Comparison of ENCODE assay signal across 8 cellular contexts in the genomic region with DNA sequence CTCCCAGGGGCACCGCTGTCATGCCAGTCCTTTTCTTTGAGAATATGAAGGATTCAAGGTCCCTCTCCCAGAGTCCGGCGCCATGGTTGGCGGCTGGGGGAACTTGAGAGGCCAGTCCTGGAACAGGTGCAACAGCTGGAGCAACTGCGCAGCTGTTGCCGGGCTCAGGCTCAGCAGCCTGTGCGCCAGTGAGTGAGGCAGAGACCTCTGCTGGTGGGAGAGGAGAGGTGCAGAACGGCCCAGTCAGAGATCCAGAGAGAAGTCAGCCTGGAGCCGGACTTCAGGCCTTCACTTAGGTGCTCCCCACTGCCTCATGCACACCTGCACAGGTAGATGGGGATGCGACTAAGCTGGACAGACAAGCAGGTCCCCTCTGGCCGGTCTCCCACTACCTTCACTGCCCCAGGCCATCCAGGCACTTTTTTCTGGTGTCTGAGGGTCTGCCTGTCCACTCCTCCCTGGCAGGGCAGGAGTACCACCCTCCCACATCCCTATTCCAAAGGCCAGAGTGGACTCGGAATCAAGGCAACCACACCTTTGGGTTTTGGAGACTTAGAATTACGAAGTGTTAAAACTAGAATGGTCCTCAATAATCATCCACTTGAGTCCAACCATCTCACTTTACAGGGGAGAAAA. TPM values are rescaled to one million over a fixed set of nuclear protein-coding genes. Genes with fewer than 3 reads are reported as not detected.
DNase-seq lines count a peak whose midpoint lies in the region; ATAC-seq and TF ChIP-seq lines count a peak whose summit lies in the region.

No MANE protein-coding gene starts in this region.

- CTCF ChIA-PET in activated CD8-positive, alpha-beta T cell treated with anti-CD3 and anti-CD28 coated beads for 36 hours (lab: Charles Lee) = interaction anchor here (0.6 to 8.8 kb wide), 26 partner anchors 9 to 340 kb away, joined by 3 to 126 read pairs (median 4); no protein-coding TSS in a partner anchor

- peaks cover 30% of the 10 kb centered on the region for H3K27me3 Mint-ChIP-seq in activated CD8-positive, alpha-beta T cell treated with anti-CD3 and anti-CD28 coated beads for 36 hours
- peaks cover 78% of the 10 kb centered on the region for H3K27me3 Mint-ChIP-seq in endodermal cell (ENCODE audit: insufficient read depth)

- H3K9me3 Mint-ChIP-seq in activated CD8-positive, alpha-beta T cell treated with anti-CD3 and anti-CD28 coated beads for 36 hours = no peaks in the 10 kb centered on the region
- no peaks in the 10 kb centered on the region for H3K9me3 Mint-ChIP-seq in endodermal cell

- intact Hi-C loops in activated CD8-positive, alpha-beta T cell treated with anti-CD3 and anti-CD28 coated beads for 36 hours (cut with micrococcal nuclease) = no loop called here

- peak; percentile 74 for TF ChIP-seq CTCF in activated CD8-positive, alpha-beta T cell treated with anti-CD3 and anti-CD28 coated beads for 36 hours (IDR thresholded peaks at IDR 0.05)
- peak; percentile 88 for TF ChIP-seq CTCF in endodermal cell (conservative IDR thresholded peaks at IDR 0.05)

- H3K9ac ChIP-seq in endodermal cell (ENCODE audit: extremely low read depth, low read length, poor library complexity, severe bottlenecking) = no peak overlapping the region

- peaks cover 64% of the 10 kb centered on the region for H3K27me3 ChIP-seq in endodermal cell (ENCODE audit: control insufficient read depth, insufficient read depth, low read length, poor library complexity, severe bottlenecking)

- 18 to 20% methylated on average over 2 to 13 of the region's 13 CpGs for WGBS in endodermal cell (ENCODE audit: insufficient coverage in 1 of 2, insufficient read length in 1 of 2), 2 experiments

- no peak overlapping the region for H3K4me3 Mint-ChIP-seq in activated CD8-positive, alpha-beta T cell treated with anti-CD3 and anti-CD28 coated beads for 36 hours
- no peak overlapping the region for H3K4me3 Mint-ChIP-seq in endodermal cell

- DNase-seq in AG08396 (ENCODE audit: low spot score) (peak; percentile 91), NCI-H748 treated with DMSO at 0.1 percent for 48 hours (lab: John Stamatoyannopoulos, UW) (peak; percentile 37), endodermal cell (peak; percentile 90), middle frontal gyrus (ENCODE audit: extremely low spot score, low spot score) (peak; percentile 24)
- DNase-seq in activated CD8-positive, alpha-beta T cell treated with anti-CD3 and anti-CD28 coated beads for 36 hours = peak; percentile 68
- DNase-seq in stimulated activated CD8-positive, alpha-beta memory T cell treated with anti-CD3 and anti-CD28 coated beads, Interleukin-7, amount 100 ng/mL, for 24 hours (ENCODE audit: low read depth) = peak; percentile 21

- H3K4me1 ChIP-seq in endodermal cell (ENCODE audit: control insufficient read depth, insufficient read depth, low read length) = no peaks in the 10 kb centered on the region

- POLR2A ChIA-PET in activated CD8-positive, alpha-beta T cell treated with anti-CD3 and anti-CD28 coated beads for 36 hours (lab: Charles Lee) = interaction anchor here (1.2 kb wide), 1 partner anchor 21 kb away, joined by 3 read pairs; no protein-coding TSS in a partner anchor

- H3K27ac Mint-ChIP-seq in activated CD8-positive, alpha-beta T cell treated with anti-CD3 and anti-CD28 coated beads for 36 hours = no peak overlapping the region
- no peak overlapping the region for H3K27ac Mint-ChIP-seq in endodermal cell

- no peaks in the 10 kb centered on the region for H3K36me3 Mint-ChIP-seq in activated CD8-positive, alpha-beta T cell treated with anti-CD3 and anti-CD28 coated beads for 36 hours (ENCODE audit: low read depth)
- H3K36me3 Mint-ChIP-seq in endodermal cell (ENCODE audit: low read depth) = no peaks in the 10 kb centered on the region

- H3K9me3 ChIP-seq in endodermal cell (ENCODE audit: control insufficient read depth, low read length) = no peaks in the 10 kb centered on the region

- ATAC-seq in GM18861 (IDR thresholded peaks at IDR 0.05; ENCODE audit: unreplicated experiment) = peak; percentile 48
- peak; percentile 85 for ATAC-seq in HG03280 (IDR thresholded peaks at IDR 0.05; ENCODE audit: unreplicated experiment)
- ATAC-seq in activated CD8-positive, alpha-beta T cell treated with anti-CD3 and anti-CD28 coated beads for 36 hours = peak; percentile 99

- no peaks in the 10 kb centered on the region for H3K4me1 Mint-ChIP-seq in activated CD8-positive, alpha-beta T cell treated with anti-CD3 and anti-CD28 coated beads for 36 hours (ENCODE audit: low read depth)
- H3K4me1 Mint-ChIP-seq in endodermal cell = peaks cover 5% of the 10 kb centered on the region

- no peak overlapping the region for H3K27ac ChIP-seq in endodermal cell (ENCODE audit: low read depth, low read length)

- H3K4me3 ChIP-seq in endodermal cell (ENCODE audit: low read length) = no peak overlapping the region

- H3K36me3 ChIP-seq in endodermal cell (ENCODE audit: control insufficient read depth, insufficient read depth, low read length) = no peaks in the 10 kb centered on the region

RNA-seq across cellular contexts. Expression of gene CHRDL2, which starts 4.6 kb away (rescaled TPM):
- total RNA-seq in activated CD8-positive, alpha-beta T cell treated with anti-CD3 and anti-CD28 coated beads for 36 hours = not detected
- 1 to 10 TPM in 1 of 2 donors, under 1 TPM in 1; 0.44 to 1.2 TPM for total RNA-seq in endodermal cell
- 0.53 TPM for polyA plus RNA-seq in endodermal cell (2013, experiment 1 of 2)
- polyA plus RNA-seq in endodermal cell (2013, experiment 2 of 2) = 0.33 TPM

RNA-seq across cellular contexts. Expression of gene RNF169, which starts 22.0 kb away (rescaled TPM):
- total RNA-seq in activated CD8-positive, alpha-beta T cell treated with anti-CD3 and anti-CD28 coated beads for 36 hours = 10 to 100 TPM; 13.9 to 14.2 TPM
- total RNA-seq in endodermal cell = 10 to 100 TPM; 18.3 to 23.6 TPM
- 12.1 TPM for polyA plus RNA-seq in endodermal cell (2013, experiment 1 of 2)
- 13.4 TPM for polyA plus RNA-seq in endodermal cell (2013, experiment 2 of 2)

Comparison
In these comparisons a context has a peak if more than half of its experiments do, and no peak if none do; other contexts are left out.
1. DNase-seq: peak in every context shown above with its lines; median percentile 91 in AG08396; 90 in endodermal cell; 68 in activated CD8-positive, alpha-beta T cell treated with anti-CD3 and anti-CD28 coated beads for 36 hours; 37 in NCI-H748 treated with DMSO at 0.1 percent for 48 hours; 24 in middle frontal gyrus; 21 in stimulated activated CD8-positive, alpha-beta memory T cell treated with anti-CD3 and anti-CD28 coated beads, Interleukin-7, amount 100 ng/mL, for 24 hours.
2. ATAC-seq: peak in every context shown above with its lines; median percentile 99 in activated CD8-positive, alpha-beta T cell treated with anti-CD3 and anti-CD28 coated beads for 36 hours; 85 in HG03280; 48 in GM18861.